1 cellular context compared by ENCODE assay signal in genomic region chr1:119602789-119603188, GRCh38.
TF ChIP-seq lines count a peak whose summit lies in the region.

No MANE protein-coding gene starts in this region.

TF ChIP-seq in HCT116, 20 proteins besides CTCF, POLR2A, EP300 and RAD21:
- TF ChIP-seq FOSL1 (IDR thresholded peaks at IDR 0.05; ENCODE audit: low read depth): peak; percentile 20; the same call in 1 of the 2 replicates
